ENCODE assay signal across 13 cellular contexts in the genomic region with DNA sequence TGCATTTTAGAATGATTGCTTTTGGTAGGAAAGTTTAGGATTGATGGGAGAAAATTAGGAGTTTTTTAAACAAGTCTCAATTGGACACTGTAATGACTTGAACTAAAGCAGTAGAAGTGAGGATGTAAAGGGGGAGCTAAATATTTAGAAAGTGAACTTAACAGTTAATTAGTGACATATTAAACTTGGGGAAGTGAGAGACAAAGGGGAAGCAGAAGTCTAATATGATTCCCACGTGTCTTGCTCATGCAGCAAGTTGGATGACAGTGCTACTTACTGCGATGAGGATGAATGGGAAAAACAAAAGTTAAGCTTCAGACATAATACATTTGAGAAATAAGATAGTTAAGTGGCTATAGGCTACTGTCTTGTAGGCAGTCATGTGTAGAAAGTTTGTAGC.
"Had no signal": no experiment of that assay in that cellular context is flagged by ENCODE, and none has a peak within 500 bp of the region (broad histone marks: within the 10 kb centered on the region; RNA-seq: fewer than 3 reads in every experiment).

No MANE protein-coding gene starts in this region.

- DNase-seq: activated naive CD4-positive, alpha-beta T cell treated with anti-CD3 and anti-CD28 coated beads for 36 hours; activated naive CD8-positive, alpha-beta T cell treated with anti-CD3 and anti-CD28 coated beads, Interleukin-2, amount 50 U/mL, for 24 hours; activated T-cell treated with anti-CD3 and anti-CD28 coated beads for 4 hours; aorta; foreskin melanocyte; heart left ventricle; immature natural killer cell; midbrain; stimulated activated CD4-positive, alpha-beta T cell treated with anti-CD3 and anti-CD28 coated beads, Interleukin-1b, Interleukin-23, amount 100 ng/mL, for 48 hours had no signal

- H3K9me3 Mint-ChIP-seq: activated T-helper 2 cell treated with anti-CD3 and anti-CD28 coated beads, Interferon-gamma antibody, Interleukin-2, Interleukin-4, amounts not matched to agents 10 μg/mL and 5 μg/mL and 100 μg/mL, durations not matched to agents 14 hours and 24 hours and 36 hours; T-helper 2 cell treated with Interferon-gamma antibody and Interleukin-4, amounts not matched to agents 5 μg/mL and 100 μg/mL, for 36 hours had no signal

- ATAC-seq: activated CD4-positive, CD25-positive, alpha-beta regulatory T cell treated with anti-CD3 and anti-CD28 coated beads, Interleukin-2, amount 50 U/mL, for 24 hours; activated naive CD8-positive, alpha-beta T cell treated with anti-CD3 and anti-CD28 coated beads, Interleukin-2, amount 50 U/mL, for 24 hours; heart left ventricle had no signal

- H3K36me3 Mint-ChIP-seq: neural progenitor cell had no signal

- H3K27me3 Mint-ChIP-seq: activated naive CD8-positive, alpha-beta T cell treated with anti-CD3 and anti-CD28 coated beads, Interleukin-2, amount 50 U/mL, for 24 hours had no signal

- H3K4me3 Mint-ChIP-seq: activated naive CD4-positive, alpha-beta T cell treated with anti-CD3 and anti-CD28 coated beads for 36 hours; activated naive CD8-positive, alpha-beta T cell treated with anti-CD3 and anti-CD28 coated beads, Interleukin-2, amount 50 U/mL, for 24 hours; immature natural killer cell; neural progenitor cell; T-helper 2 cell treated with Interferon-gamma antibody and Interleukin-4, amounts not matched to agents 5 μg/mL and 100 μg/mL, for 36 hours had no signal

- H3K4me1 Mint-ChIP-seq: activated naive CD8-positive, alpha-beta T cell treated with anti-CD3 and anti-CD28 coated beads, Interleukin-2, amount 50 U/mL, for 24 hours; immature natural killer cell had no signal

- H3K27ac Mint-ChIP-seq: activated naive CD4-positive, alpha-beta T cell treated with anti-CD3 and anti-CD28 coated beads for 36 hours; activated naive CD8-positive, alpha-beta T cell treated with anti-CD3 and anti-CD28 coated beads, Interleukin-2, amount 50 U/mL, for 24 hours; activated T-helper 2 cell treated with anti-CD3 and anti-CD28 coated beads, Interferon-gamma antibody, Interleukin-2, Interleukin-4, amounts not matched to agents 10 μg/mL and 5 μg/mL and 100 μg/mL, durations not matched to agents 14 hours and 24 hours and 36 hours; immature natural killer cell; neural progenitor cell; T-helper 2 cell treated with Interferon-gamma antibody and Interleukin-4, amounts not matched to agents 5 μg/mL and 100 μg/mL, for 36 hours had no signal
